ENCODE assay signal across 8 cellular contexts in the genomic region with DNA sequence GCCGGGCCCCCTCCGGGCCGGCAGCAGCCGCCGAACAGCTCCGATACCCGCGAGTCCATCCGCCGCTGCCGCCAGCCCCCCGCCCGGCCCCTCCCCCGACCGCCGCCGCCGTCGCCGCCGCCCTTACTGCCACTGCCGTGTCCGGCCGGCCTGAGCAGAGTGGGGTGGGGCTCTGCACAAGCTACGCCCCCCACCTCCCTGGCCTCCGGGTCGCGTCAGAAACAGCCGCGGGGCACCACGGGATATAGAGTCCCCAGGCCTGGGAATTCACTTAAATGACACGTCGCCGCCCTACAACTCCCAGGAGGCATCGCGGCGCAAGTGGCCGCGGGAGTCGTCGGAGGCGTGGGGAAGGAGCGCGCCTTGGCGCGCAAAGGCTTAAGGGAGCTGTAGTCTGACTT. TPM values are rescaled to one million over a fixed set of nuclear protein-coding genes. Genes with fewer than 3 reads are reported as not detected.
A peak's percentile ranks its signal among the peaks of the same experiment; 100 is the strongest.
DNase-seq lines count a peak whose midpoint lies in the region; ATAC-seq and TF ChIP-seq lines count a peak whose summit lies in the region.

A gene with protein sequence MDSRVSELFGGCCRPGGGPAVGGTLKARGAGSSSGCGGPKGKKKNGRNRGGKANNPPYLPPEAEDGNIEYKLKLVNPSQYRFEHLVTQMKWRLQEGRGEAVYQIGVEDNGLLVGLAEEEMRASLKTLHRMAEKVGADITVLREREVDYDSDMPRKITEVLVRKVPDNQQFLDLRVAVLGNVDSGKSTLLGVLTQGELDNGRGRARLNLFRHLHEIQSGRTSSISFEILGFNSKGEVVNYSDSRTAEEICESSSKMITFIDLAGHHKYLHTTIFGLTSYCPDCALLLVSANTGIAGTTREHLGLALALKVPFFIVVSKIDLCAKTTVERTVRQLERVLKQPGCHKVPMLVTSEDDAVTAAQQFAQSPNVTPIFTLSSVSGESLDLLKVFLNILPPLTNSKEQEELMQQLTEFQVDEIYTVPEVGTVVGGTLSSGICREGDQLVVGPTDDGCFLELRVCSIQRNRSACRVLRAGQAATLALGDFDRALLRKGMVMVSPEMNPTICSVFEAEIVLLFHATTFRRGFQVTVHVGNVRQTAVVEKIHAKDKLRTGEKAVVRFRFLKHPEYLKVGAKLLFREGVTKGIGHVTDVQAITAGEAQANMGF (minus strand): TSS at position 161 of the 401 bp plus-strand sequence. CDS start 102 bp downstream, at position 59.

- H3K27me3 ChIP-seq in right cardiac atrium (ENCODE audit: control insufficient read depth, insufficient read depth) (no peaks in the 10 kb centered on the region), aorta (ENCODE audit: control insufficient read depth in 1 of 2, insufficient read depth in 2 of 2, low read length in 1 of 2) (no peaks in the 10 kb centered on the region)

- WGBS in right cardiac atrium: under 1% methylated on average over 46 of the region's 46 CpGs
- 0% methylated on average over 35 to 46 of the region's 46 CpGs for WGBS in aorta, 2 donors

- DNase-seq in NCI-H187 (lab: John Stamatoyannopoulos, UW): peak; percentile 85 to 97
- peak; percentile 85 to 100 (median 99) for DNase-seq in anterior cingulate cortex (lab: John Stamatoyannopoulos, UW)
- peak; percentile 99 to 100 (median 99) for DNase-seq in right cardiac atrium
- DNase-seq in putamen (ENCODE audit: low spot score): peak; percentile 100
- DNase-seq in aorta: peak; percentile 99

- intact Hi-C loops in T-helper 2 cell treated with Interferon-gamma antibody and Interleukin-4, amounts not matched to agents 100 ng/mL and 5 ng/mL, for 36 hours (cut with micrococcal nuclease): loop anchor here (1.0 to 5.0 kb wide), 7 partner anchors 16 to 618 kb away; a partner anchor contains a TSS
- intact Hi-C loops in right cardiac atrium (cut with DNase I): no loop called here
- intact Hi-C loops in aorta (cut with DNase I): no loop called here

- peaks cover 8% of the 10 kb centered on the region for H3K4me1 ChIP-seq in right cardiac atrium (ENCODE audit: control insufficient read depth, insufficient read depth, low read length)
- H3K4me1 ChIP-seq in aorta (ENCODE audit: control insufficient read depth in 1 of 2, insufficient read depth in 2 of 2, low read length in 2 of 2): peaks cover 0 to 3% of the 10 kb centered on the region in 2 donors

- peak; percentile 65 for TF ChIP-seq POLR2A in GM15510 (IDR thresholded peaks at IDR 0.05; ENCODE audit: borderline replicate concordance, extremely low read depth, insufficient read length)

- ATAC-seq in HG02938 (IDR thresholded peaks at IDR 0.05; ENCODE audit: unreplicated experiment): peak; percentile 69
- ATAC-seq in right cardiac atrium: peak; percentile 94 to 96
- peak; percentile 96 for ATAC-seq in aorta (ENCODE audit: low FRiP score)

- H3K27ac ChIP-seq in right cardiac atrium (ENCODE audit: low read length) (peak within 1 kb of the TSS; percentile 94), aorta (ENCODE audit: low read depth in 1 of 2, low read length in 2 of 2) (peak within 1 kb of the TSS; percentile 88 to 89)

- H3K9me3 ChIP-seq in right cardiac atrium (ENCODE audit: control insufficient read depth, low read length): no peaks in the 10 kb centered on the region
- no peaks in the 10 kb centered on the region for H3K9me3 ChIP-seq in aorta (ENCODE audit: control insufficient read depth, low read length)

- H3K4me3 ChIP-seq in right cardiac atrium (ENCODE audit: low read length) (peak within 1 kb of the TSS; percentile 95), aorta (ENCODE audit: low read length in 2 of 2) (peak within 1 kb of the TSS; percentile 52 to 70)

- H3K36me3 ChIP-seq in aorta (ENCODE audit: control insufficient read depth in 1 of 2, insufficient read depth in 2 of 2, low read length in 1 of 2): no peaks in the 10 kb centered on the region

RNA-seq across cellular contexts. Expression of the gene that starts here (rescaled TPM):
- 90.8 and 93.0 TPM in 2 replicates for total RNA-seq in T-helper 2 cell treated with Interferon-gamma antibody and Interleukin-4, amounts not matched to agents 100 ng/mL and 5 ng/mL, for 36 hours
- 10 to 100 TPM; 21.8 to 30.7 (median 28.5) TPM for total RNA-seq in right cardiac atrium
- 24.6 TPM for polyA plus RNA-seq in right cardiac atrium
- total RNA-seq in aorta: 10 to 100 TPM; 60.3 to 62.6 TPM
- 10 to 100 TPM; 22.9 to 62.8 TPM for polyA plus RNA-seq in aorta

Comparison
In these comparisons a context has a peak if more than half of its experiments do, and no peak if none do; other contexts are left out.
1. Peak in every context shown above with its lines: DNase-seq, ATAC-seq, H3K4me3 ChIP-seq and H3K27ac ChIP-seq.